In genomic region chr7:14858866-14859265, GRCh38 we compare ENCODE assay signal across 14 cellular contexts.
"Had no signal": no experiment of that assay in that cellular context is flagged by ENCODE, and none has a peak within 500 bp of the region (broad histone marks: within the 10 kb centered on the region; RNA-seq: fewer than 3 reads in every experiment).

No MANE protein-coding gene starts in this region.

- H3K27ac ChIP-seq: breast epithelium, esophagus squamous epithelium, upper lobe of left lung had no signal

- ATAC-seq: activated CD4-positive, alpha-beta T cell treated with anti-CD3 and anti-CD28 coated beads for 36 hours; left cardiac atrium had no signal

- H3K4me3 ChIP-seq: breast epithelium, esophagus squamous epithelium, lung, upper lobe of left lung had no signal

- DNase-seq: activated CD4-positive, alpha-beta memory T cell treated with anti-CD3 and anti-CD28 coated beads, Interleukin-2, amount 10 ng/mL, durations not matched to agents 7 days and 5 days; activated CD4-positive, alpha-beta T cell treated with anti-CD3 and anti-CD28 coated beads for 36 hours; activated naive CD4-positive, alpha-beta T cell; aorta; esophagus squamous epithelium; foreskin fibroblast; left cardiac atrium; midbrain; retina; stimulated activated CD4-positive, alpha-beta T cell treated with anti-CD3 and anti-CD28 coated beads, Interleukin-15, amount 100 ng/mL, for 24 hours; stimulated activated CD4-positive, alpha-beta T cell treated with anti-CD3 and anti-CD28 coated beads, Interleukin-4, amount 100 ng/mL, for 24 hours; upper lobe of left lung had no signal
